In the genomic region with DNA sequence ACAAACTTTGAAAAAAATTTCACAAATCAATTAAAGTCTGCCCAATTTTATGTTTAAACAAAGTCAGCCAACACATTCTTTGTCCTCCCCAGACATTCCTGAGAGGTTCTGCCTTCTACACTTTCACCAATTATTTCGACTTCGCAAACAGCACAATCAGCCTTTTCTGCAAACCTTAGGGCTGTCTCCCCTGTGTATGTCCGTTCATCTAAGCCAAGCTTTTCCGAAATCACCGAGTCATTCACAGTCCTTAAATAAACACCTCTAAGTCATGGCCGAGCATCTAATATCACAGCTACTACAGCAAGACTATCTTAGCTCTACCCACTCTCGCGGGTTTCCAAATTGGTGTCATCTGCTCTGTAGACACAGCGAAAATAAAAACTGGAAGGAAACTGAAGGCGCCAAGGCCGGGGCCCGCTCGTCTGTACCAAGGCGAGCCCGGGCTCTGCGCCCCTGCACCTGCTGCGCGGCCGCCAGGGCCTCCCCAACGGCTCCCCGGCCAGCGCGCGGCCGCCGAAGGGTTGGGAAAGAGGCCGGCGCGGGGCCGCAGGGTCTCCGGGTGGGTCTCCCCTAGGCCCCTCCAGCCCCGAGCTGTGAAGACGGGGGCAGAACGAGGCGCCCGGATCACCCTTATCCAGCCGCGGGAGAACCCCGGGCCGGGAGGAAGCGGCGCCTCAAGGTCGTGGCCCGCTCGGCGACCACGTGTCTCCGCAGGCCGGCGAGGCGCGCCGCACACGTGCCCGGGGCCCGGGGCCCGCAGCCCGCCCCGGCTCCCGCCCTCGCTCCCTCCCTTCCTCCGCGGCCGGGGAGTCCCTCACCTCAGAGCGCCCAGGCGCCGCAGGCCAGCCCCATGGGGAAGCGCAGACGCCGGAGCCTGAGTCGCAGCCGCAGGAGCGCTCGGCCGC, we compare ENCODE assay signal across 1 cellular context.
A peak's percentile ranks its signal among the peaks of the same experiment; 100 is the strongest.
TF ChIP-seq lines count a peak whose summit lies in the region.

No MANE protein-coding gene starts in this region.

TF ChIP-seq in K562, 482 proteins besides CTCF, POLR2A, EP300 and RAD21 (continued from another document and continues in another):
- TF ChIP-seq, protein P1, sequence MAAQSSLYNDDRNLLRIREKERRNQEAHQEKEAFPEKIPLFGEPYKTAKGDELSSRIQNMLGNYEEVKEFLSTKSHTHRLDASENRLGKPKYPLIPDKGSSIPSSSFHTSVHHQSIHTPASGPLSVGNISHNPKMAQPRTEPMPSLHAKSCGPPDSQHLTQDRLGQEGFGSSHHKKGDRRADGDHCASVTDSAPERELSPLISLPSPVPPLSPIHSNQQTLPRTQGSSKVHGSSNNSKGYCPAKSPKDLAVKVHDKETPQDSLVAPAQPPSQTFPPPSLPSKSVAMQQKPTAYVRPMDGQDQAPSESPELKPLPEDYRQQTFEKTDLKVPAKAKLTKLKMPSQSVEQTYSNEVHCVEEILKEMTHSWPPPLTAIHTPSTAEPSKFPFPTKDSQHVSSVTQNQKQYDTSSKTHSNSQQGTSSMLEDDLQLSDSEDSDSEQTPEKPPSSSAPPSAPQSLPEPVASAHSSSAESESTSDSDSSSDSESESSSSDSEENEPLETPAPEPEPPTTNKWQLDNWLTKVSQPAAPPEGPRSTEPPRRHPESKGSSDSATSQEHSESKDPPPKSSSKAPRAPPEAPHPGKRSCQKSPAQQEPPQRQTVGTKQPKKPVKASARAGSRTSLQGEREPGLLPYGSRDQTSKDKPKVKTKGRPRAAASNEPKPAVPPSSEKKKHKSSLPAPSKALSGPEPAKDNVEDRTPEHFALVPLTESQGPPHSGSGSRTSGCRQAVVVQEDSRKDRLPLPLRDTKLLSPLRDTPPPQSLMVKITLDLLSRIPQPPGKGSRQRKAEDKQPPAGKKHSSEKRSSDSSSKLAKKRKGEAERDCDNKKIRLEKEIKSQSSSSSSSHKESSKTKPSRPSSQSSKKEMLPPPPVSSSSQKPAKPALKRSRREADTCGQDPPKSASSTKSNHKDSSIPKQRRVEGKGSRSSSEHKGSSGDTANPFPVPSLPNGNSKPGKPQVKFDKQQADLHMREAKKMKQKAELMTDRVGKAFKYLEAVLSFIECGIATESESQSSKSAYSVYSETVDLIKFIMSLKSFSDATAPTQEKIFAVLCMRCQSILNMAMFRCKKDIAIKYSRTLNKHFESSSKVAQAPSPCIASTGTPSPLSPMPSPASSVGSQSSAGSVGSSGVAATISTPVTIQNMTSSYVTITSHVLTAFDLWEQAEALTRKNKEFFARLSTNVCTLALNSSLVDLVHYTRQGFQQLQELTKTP (IDR thresholded peaks at IDR 0.05; ENCODE audit: low read depth in 1 of 2, partially characterized antibody in 2 of 2), result no peak
- TF ChIP-seq TSC22D4 (tag; IDR thresholded peaks at IDR 0.05) (no peak), HSF4 (CRISPR knock-in tag; IDR thresholded peaks at IDR 0.05; ENCODE audit: borderline replicate concordance) (no peak), KDM4B (IDR thresholded peaks at IDR 0.05; ENCODE audit: borderline replicate concordance in 2 of 2, low read depth in 1 of 2) (no peak), EHMT2 (IDR thresholded peaks at IDR 0.05) (no peak), ETV5 (CRISPR knock-in tag; IDR thresholded peaks at IDR 0.05; ENCODE audit: low read depth) (no peak), IFI16 (CRISPR knock-in tag; IDR thresholded peaks at IDR 0.05) (no peak), CSDE1 (IDR thresholded peaks at IDR 0.05) (no peak), FOXA3 (CRISPR knock-in tag; conservative IDR thresholded peaks at IDR 0.05 in 1 of 2, IDR thresholded peaks at IDR 0.05 in 1 of 2) (peak; percentile 17 to 51; a peak in 2 of 4 replicates), HDAC8 (tag; IDR thresholded peaks at IDR 0.05) (no peak), ILK (tag; IDR thresholded peaks at IDR 0.05; ENCODE audit: borderline replicate concordance, low read depth) (no peak), SRSF1 (IDR thresholded peaks at IDR 0.05; ENCODE audit: low read depth, low read length) (no peak), SMARCC2 (IDR thresholded peaks at IDR 0.05; ENCODE audit: low read depth) (no peak), ZBTB1 (CRISPR knock-in tag; IDR thresholded peaks at IDR 0.05; ENCODE audit: borderline replicate concordance, low read depth) (no peak), KLF16 (IDR thresholded peaks at IDR 0.05) (no peak), KHSRP (IDR thresholded peaks at IDR 0.05) (no peak), ZNF583 (CRISPR knock-in tag; IDR thresholded peaks at IDR 0.05) (peak; percentile 71; the same call in 1 of the 2 replicates), ZNF24 (IDR thresholded peaks at IDR 0.05) (no peak), ZC3H8 (IDR thresholded peaks at IDR 0.05) (no peak), BRF1 (IDR thresholded peaks at IDR 0.05; ENCODE audit: borderline replicate concordance, extremely low read depth, insufficient read length) (no peak), TOE1 (IDR thresholded peaks at IDR 0.05; ENCODE audit: borderline replicate concordance) (no peak), TOE1 (CRISPR knock-in tag; IDR thresholded peaks at IDR 0.05; ENCODE audit: borderline replicate concordance, low read depth) (0 out of 2 replicates have a peak, but pooled peaks have one; percentile 39), E2F3 (CRISPR knock-in tag; IDR thresholded peaks at IDR 0.05) (peak; percentile 76), ZBTB8A (IDR thresholded peaks at IDR 0.05; ENCODE audit: partially characterized antibody) (no peak), CBX3 (IDR thresholded peaks at IDR 0.05; ENCODE audit: borderline replicate concordance in 1 of 2, low read length in 2 of 2) (no peak), RB1 (IDR thresholded peaks at IDR 0.05; ENCODE audit: low read depth) (no peak), ZFP36 (IDR thresholded peaks at IDR 0.05; ENCODE audit: low read depth, low read length, partially characterized antibody) (no peak), DPF2 (IDR thresholded peaks at IDR 0.05) (no peak), ZNF79 (CRISPR knock-in tag; IDR thresholded peaks at IDR 0.05; ENCODE audit: low read depth) (no peak), C11orf30 (IDR thresholded peaks at IDR 0.05; ENCODE audit: low read depth) (peak; percentile 64), ZNF134 (CRISPR knock-in tag; conservative IDR thresholded peaks at IDR 0.05) (no peak), POLR2H (tag; IDR thresholded peaks at IDR 0.05; ENCODE audit: low read depth) (no peak), ZNF408 (CRISPR knock-in tag; IDR thresholded peaks at IDR 0.05; ENCODE audit: low read depth) (no peak), PURB (CRISPR knock-in tag; IDR thresholded peaks at IDR 0.05; ENCODE audit: low read depth) (no peak), SRSF3 (IDR thresholded peaks at IDR 0.05; ENCODE audit: insufficient read depth, low read length) (no peak), NR2F6 (CRISPR knock-in tag; IDR thresholded peaks at IDR 0.05) (no peak), CREBBP (IDR thresholded peaks at IDR 0.05; ENCODE audit: low read depth, low read length) (no peak), TEAD2 (tag; IDR thresholded peaks at IDR 0.05) (no peak), SMARCA4 (IDR thresholded peaks at IDR 0.05) (no peak), SMARCB1 (IDR thresholded peaks at IDR 0.05; ENCODE audit: insufficient read length, low read depth) (no peak), ZNF121 (CRISPR knock-in tag; conservative IDR thresholded peaks at IDR 0.05) (no peak)
- TF ChIP-seq, protein P2, sequence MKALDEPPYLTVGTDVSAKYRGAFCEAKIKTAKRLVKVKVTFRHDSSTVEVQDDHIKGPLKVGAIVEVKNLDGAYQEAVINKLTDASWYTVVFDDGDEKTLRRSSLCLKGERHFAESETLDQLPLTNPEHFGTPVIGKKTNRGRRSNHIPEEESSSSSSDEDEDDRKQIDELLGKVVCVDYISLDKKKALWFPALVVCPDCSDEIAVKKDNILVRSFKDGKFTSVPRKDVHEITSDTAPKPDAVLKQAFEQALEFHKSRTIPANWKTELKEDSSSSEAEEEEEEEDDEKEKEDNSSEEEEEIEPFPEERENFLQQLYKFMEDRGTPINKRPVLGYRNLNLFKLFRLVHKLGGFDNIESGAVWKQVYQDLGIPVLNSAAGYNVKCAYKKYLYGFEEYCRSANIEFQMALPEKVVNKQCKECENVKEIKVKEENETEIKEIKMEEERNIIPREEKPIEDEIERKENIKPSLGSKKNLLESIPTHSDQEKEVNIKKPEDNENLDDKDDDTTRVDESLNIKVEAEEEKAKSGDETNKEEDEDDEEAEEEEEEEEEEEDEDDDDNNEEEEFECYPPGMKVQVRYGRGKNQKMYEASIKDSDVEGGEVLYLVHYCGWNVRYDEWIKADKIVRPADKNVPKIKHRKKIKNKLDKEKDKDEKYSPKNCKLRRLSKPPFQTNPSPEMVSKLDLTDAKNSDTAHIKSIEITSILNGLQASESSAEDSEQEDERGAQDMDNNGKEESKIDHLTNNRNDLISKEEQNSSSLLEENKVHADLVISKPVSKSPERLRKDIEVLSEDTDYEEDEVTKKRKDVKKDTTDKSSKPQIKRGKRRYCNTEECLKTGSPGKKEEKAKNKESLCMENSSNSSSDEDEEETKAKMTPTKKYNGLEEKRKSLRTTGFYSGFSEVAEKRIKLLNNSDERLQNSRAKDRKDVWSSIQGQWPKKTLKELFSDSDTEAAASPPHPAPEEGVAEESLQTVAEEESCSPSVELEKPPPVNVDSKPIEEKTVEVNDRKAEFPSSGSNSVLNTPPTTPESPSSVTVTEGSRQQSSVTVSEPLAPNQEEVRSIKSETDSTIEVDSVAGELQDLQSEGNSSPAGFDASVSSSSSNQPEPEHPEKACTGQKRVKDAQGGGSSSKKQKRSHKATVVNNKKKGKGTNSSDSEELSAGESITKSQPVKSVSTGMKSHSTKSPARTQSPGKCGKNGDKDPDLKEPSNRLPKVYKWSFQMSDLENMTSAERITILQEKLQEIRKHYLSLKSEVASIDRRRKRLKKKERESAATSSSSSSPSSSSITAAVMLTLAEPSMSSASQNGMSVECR (CRISPR knock-in tag; IDR thresholded peaks at IDR 0.05), result peak; percentile 86
- TF ChIP-seq, protein P3, sequence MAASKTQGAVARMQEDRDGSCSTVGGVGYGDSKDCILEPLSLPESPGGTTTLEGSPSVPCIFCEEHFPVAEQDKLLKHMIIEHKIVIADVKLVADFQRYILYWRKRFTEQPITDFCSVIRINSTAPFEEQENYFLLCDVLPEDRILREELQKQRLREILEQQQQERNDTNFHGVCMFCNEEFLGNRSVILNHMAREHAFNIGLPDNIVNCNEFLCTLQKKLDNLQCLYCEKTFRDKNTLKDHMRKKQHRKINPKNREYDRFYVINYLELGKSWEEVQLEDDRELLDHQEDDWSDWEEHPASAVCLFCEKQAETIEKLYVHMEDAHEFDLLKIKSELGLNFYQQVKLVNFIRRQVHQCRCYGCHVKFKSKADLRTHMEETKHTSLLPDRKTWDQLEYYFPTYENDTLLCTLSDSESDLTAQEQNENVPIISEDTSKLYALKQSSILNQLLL (CRISPR knock-in tag; IDR thresholded peaks at IDR 0.05; ENCODE audit: borderline replicate concordance), result no peak
- TF ChIP-seq, protein P4, sequence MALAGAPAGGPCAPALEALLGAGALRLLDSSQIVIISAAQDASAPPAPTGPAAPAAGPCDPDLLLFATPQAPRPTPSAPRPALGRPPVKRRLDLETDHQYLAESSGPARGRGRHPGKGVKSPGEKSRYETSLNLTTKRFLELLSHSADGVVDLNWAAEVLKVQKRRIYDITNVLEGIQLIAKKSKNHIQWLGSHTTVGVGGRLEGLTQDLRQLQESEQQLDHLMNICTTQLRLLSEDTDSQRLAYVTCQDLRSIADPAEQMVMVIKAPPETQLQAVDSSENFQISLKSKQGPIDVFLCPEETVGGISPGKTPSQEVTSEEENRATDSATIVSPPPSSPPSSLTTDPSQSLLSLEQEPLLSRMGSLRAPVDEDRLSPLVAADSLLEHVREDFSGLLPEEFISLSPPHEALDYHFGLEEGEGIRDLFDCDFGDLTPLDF (CRISPR knock-in tag; IDR thresholded peaks at IDR 0.05), result peak; percentile 89; the same call in 1 of the 2 replicates
- TF ChIP-seq, protein P5, sequence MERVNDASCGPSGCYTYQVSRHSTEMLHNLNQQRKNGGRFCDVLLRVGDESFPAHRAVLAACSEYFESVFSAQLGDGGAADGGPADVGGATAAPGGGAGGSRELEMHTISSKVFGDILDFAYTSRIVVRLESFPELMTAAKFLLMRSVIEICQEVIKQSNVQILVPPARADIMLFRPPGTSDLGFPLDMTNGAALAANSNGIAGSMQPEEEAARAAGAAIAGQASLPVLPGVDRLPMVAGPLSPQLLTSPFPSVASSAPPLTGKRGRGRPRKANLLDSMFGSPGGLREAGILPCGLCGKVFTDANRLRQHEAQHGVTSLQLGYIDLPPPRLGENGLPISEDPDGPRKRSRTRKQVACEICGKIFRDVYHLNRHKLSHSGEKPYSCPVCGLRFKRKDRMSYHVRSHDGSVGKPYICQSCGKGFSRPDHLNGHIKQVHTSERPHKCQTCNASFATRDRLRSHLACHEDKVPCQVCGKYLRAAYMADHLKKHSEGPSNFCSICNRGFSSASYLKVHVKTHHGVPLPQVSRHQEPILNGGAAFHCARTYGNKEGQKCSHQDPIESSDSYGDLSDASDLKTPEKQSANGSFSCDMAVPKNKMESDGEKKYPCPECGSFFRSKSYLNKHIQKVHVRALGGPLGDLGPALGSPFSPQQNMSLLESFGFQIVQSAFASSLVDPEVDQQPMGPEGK (CRISPR knock-in tag; IDR thresholded peaks at IDR 0.05; ENCODE audit: borderline replicate concordance), result no peak
- TF ChIP-seq, protein P6, sequence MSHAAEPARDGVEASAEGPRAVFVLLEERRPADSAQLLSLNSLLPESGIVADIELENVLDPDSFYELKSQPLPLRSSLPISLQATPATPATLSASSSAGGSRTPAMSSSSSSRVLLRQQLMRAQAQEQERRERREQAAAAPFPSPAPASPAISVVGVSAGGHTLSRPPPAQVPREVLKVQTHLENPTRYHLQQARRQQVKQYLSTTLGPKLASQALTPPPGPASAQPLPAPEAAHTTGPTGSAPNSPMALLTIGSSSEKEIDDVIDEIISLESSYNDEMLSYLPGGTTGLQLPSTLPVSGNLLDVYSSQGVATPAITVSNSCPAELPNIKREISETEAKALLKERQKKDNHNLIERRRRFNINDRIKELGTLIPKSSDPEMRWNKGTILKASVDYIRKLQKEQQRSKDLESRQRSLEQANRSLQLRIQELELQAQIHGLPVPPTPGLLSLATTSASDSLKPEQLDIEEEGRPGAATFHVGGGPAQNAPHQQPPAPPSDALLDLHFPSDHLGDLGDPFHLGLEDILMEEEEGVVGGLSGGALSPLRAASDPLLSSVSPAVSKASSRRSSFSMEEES (CRISPR knock-in tag; IDR thresholded peaks at IDR 0.05), result no peak
- TF ChIP-seq, protein P7, sequence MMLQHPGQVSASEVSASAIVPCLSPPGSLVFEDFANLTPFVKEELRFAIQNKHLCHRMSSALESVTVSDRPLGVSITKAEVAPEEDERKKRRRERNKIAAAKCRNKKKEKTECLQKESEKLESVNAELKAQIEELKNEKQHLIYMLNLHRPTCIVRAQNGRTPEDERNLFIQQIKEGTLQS (IDR thresholded peaks at IDR 0.05), result no peak
- TF ChIP-seq, protein P7 (CRISPR knock-in tag; conservative IDR thresholded peaks at IDR 0.05), result peak; percentile 45; the same call in 1 of the 2 replicates
